In genomic region chr9:91681461-91682305, GRCh38 we compare ENCODE assay signal across 8 cellular contexts.
DNase-seq lines count a peak whose midpoint lies in the region; ATAC-seq and TF ChIP-seq lines count a peak whose summit lies in the region.

No MANE protein-coding gene starts in this region.

- peak overlapping the region; percentile 82 for H3K27ac ChIP-seq in ACC112 (ENCODE audit: low read depth, low read length)

- H3K4me3 ChIP-seq in ACC112 (ENCODE audit: low read depth, low read length) = 0 out of 2 replicates have a peak overlapping the region, but pooled peaks have one; percentile 3
- H3K4me3 ChIP-seq in NB4 (ENCODE audit: low read depth, low read length) = no peak overlapping the region

- peaks cover 27% of the 10 kb centered on the region for H3K4me1 ChIP-seq in ACC112 (ENCODE audit: control insufficient read depth, insufficient read depth, low read length, unreplicated experiment)

- no peaks in the 10 kb centered on the region for H3K36me3 ChIP-seq in ACC112 (ENCODE audit: insufficient read depth, low read length)

- H2AFZ ChIP-seq in ACC112 (ENCODE audit: low read length, unreplicated experiment) = peak overlapping the region; percentile 15

- peak; percentile 89 for TF ChIP-seq CTCF in NB4 (IDR thresholded peaks at IDR 0.05; ENCODE audit: low read depth, low read length)

- intact Hi-C loops in left colon (cut with DNase I, micrococcal nuclease) = no loop called here

- ATAC-seq in GM18867 (IDR thresholded peaks at IDR 0.05; ENCODE audit: unreplicated experiment) (peak; percentile 80), left colon (peak; percentile 97), GM18858 (IDR thresholded peaks at IDR 0.05; ENCODE audit: unreplicated experiment) (no peak)

- H3K79me2 ChIP-seq in ACC112 (ENCODE audit: control insufficient read depth, insufficient read depth, low read length, unreplicated experiment) = no peaks in the 10 kb centered on the region

- no peak for TF ChIP-seq POLR2A in NB4 (IDR thresholded peaks at IDR 0.05; ENCODE audit: extremely low read depth, insufficient read length)

- no peaks in the 10 kb centered on the region for H3K27me3 ChIP-seq in ACC112 (ENCODE audit: insufficient read depth, low read length)

- DNase-seq in NB4 (ENCODE audit: low read depth) = peak; percentile 83
- peak; percentile 19 for DNase-seq in activated CD4-positive, alpha-beta T cell treated with anti-CD3 and anti-CD28 coated beads for 1 hour
- DNase-seq in cerebellum (ENCODE audit: low spot score) = peak; percentile 71
- DNase-seq in left colon = peak; percentile 53 to 82
- DNase-seq in stimulated activated CD4-positive, alpha-beta T cell treated with anti-CD3 and anti-CD28 coated beads, Interleukin-4, amount 100 ng/mL, for 4 hours = peak; percentile 34 to 64

Comparison
In these comparisons a context has a peak if more than half of its experiments do, and no peak if none do; other contexts are left out.
1. DNase-seq: peak in every context shown above with its lines; median percentile 83 in NB4; 71 in cerebellum; 68 in left colon; 49 in stimulated activated CD4-positive, alpha-beta T cell treated with anti-CD3 and anti-CD28 coated beads, Interleukin-4, amount 100 ng/mL, for 4 hours; 19 in activated CD4-positive, alpha-beta T cell treated with anti-CD3 and anti-CD28 coated beads for 1 hour.